17 cellular contexts compared by ENCODE assay signal in genomic region chr11:19352736-19353110, GRCh38.
DNase-seq lines count a peak whose midpoint lies in the region; ATAC-seq and TF ChIP-seq lines count a peak whose summit lies in the region.
"Had no signal": no experiment of that assay in that cellular context is flagged by ENCODE, and none has a peak within 500 bp of the region (broad histone marks: within the 10 kb centered on the region; RNA-seq: fewer than 3 reads in every experiment).

No MANE protein-coding gene starts in this region.

- H3K9ac ChIP-seq in adipocyte (ENCODE audit: low read length) = no peak overlapping the region

- no peaks in the 10 kb centered on the region for H3F3A ChIP-seq in GM23338 (replicated peaks; ENCODE audit: low read depth)

- H3K4me1 Mint-ChIP-seq in GM23338 = no peaks in the 10 kb centered on the region; the same call in 2 of the 3 replicates
- H3K4me1 Mint-ChIP-seq: B cell; CD4-positive, CD25-positive, alpha-beta regulatory T cell had no signal

- H3K27me3 ChIP-seq in GM23338 (ENCODE audit: insufficient read depth) (peaks cover 13% of the 10 kb centered on the region), adipocyte (replicated peaks; ENCODE audit: control insufficient read depth, insufficient read depth, low read length) (no peaks in the 10 kb centered on the region), spleen (replicated peaks in 1 of 7) (peaks cover 0 to 82% (median 18%) of the 10 kb centered on the region in 7 donors)

- TF ChIP-seq CTCF in GM23338 (conservative IDR thresholded peaks at IDR 0.05; ENCODE audit: low read depth in 2 of 2) (no peak), spleen (IDR thresholded peaks at IDR 0.05 in 8 of 11, conservative IDR thresholded peaks at IDR 0.05 in 3 of 11) (no peak)

- no peaks in the 10 kb centered on the region for H4K20me1 ChIP-seq in GM23338 (replicated peaks; ENCODE audit: insufficient read depth)

- H3K9me3 ChIP-seq in adipocyte (ENCODE audit: control insufficient read depth, low read length) (no peaks in the 10 kb centered on the region), spleen (no peaks in the 10 kb centered on the region)

- 73 to 83% (median 77%) methylated on average over 9 of the region's 9 CpGs for WGBS in spleen, 5 donors

- H3K4me2 ChIP-seq in GM23338 = no peak overlapping the region

- H3K4me3 Mint-ChIP-seq in GM23338 = no peak overlapping the region
- H3K4me3 Mint-ChIP-seq: B cell; CD4-positive, CD25-positive, alpha-beta regulatory T cell; H9 had no signal

- H3K36me3 ChIP-seq in GM23338 (ENCODE audit: insufficient read depth) = no peaks in the 10 kb centered on the region
- H3K36me3 ChIP-seq in adipocyte (ENCODE audit: control insufficient read depth, insufficient read depth, low read length, severe bottlenecking) = peaks cover 17% of the 10 kb centered on the region
- H3K36me3 ChIP-seq in spleen = no peaks in the 10 kb centered on the region

- peaks cover 11% of the 10 kb centered on the region for H3K27me3 Mint-ChIP-seq in GM23338 (ENCODE audit: insufficient read depth, low read depth, poor library complexity)

- no peak for TF ChIP-seq POLR2A in spleen (IDR thresholded peaks at IDR 0.05)

- no peaks in the 10 kb centered on the region for H3K79me2 ChIP-seq in GM23338 (replicated peaks; ENCODE audit: insufficient read depth)

- H3K4me3 ChIP-seq in GM23338 = no peak overlapping the region
- peak overlapping the region; percentile 66 for H3K4me3 ChIP-seq in adipocyte (ENCODE audit: low read length)
- no peak overlapping the region for H3K4me3 ChIP-seq in spleen

- peaks cover under 1% of the 10 kb centered on the region for H3K4me1 ChIP-seq in GM23338 (ENCODE audit: insufficient read depth)
- peaks cover 73% of the 10 kb centered on the region for H3K4me1 ChIP-seq in adipocyte (ENCODE audit: control insufficient read depth, insufficient read depth, low read length)
- H3K4me1 ChIP-seq in spleen = no peaks in the 10 kb centered on the region

- intact Hi-C loops in spleen (cut with DNase I; ENCODE audit: low total_unique reads) = no loop called here

- no peaks in the 10 kb centered on the region for H3K9me2 ChIP-seq in GM23338 (ENCODE audit: insufficient read depth)

- H3K27ac ChIP-seq in GM23338 (ENCODE audit: low read depth) = no peak overlapping the region
- H3K27ac ChIP-seq in spleen = no peak overlapping the region
- H3K27ac ChIP-seq: 22Rv1 had no signal

- no peaks in the 10 kb centered on the region for H3K9me3 Mint-ChIP-seq in GM23338
- H3K9me3 Mint-ChIP-seq: H9 had no signal

- DNase-seq in NCI-H1417 (lab: John Stamatoyannopoulos, UW) (peak in 2 of 3 experiments; percentile 11 to 42), NCI-H1417 treated with DMSO at 0.1 percent for 48 hours (lab: John Stamatoyannopoulos, UW) (no peak), GM23338 (ENCODE audit: low spot score) (no peak), adipocyte (ENCODE audit: low read depth) (no peak), medulla oblongata (ENCODE audit: extremely low spot score) (peak; percentile 17), spleen (no peak)
- DNase-seq: CD4-positive, CD25-positive, alpha-beta regulatory T cell; DMS53; H9; NCI-H2029 treated with DMSO at 0.1 percent for 48 hours; NCI-H510A; SHP77 had no signal

- no peak; the same call in 2 of the 3 replicates for ATAC-seq in GM23338
- ATAC-seq in GM21619 (IDR thresholded peaks at IDR 0.05; ENCODE audit: unreplicated experiment) = no peak
- ATAC-seq in HG03045 (IDR thresholded peaks at IDR 0.05; ENCODE audit: unreplicated experiment) = no peak
- ATAC-seq: SK-N-SH treated with all-trans-retinoic acid at 6 μM for 48 hours had no signal

- no peak overlapping the region for H3K27ac Mint-ChIP-seq in GM23338
- H3K27ac Mint-ChIP-seq: B cell; CD4-positive, CD25-positive, alpha-beta regulatory T cell; H9 had no signal

- no peaks in the 10 kb centered on the region for H3K36me3 Mint-ChIP-seq in GM23338 (ENCODE audit: low read depth)
- H3K36me3 Mint-ChIP-seq: CD4-positive, CD25-positive, alpha-beta regulatory T cell had no signal

- peak overlapping the region; percentile 52; the same call in 1 of the 2 replicates for H2AFZ ChIP-seq in GM23338

TF ChIP-seq in GM23338, 12 proteins besides CTCF, POLR2A, EP300 and RAD21 (continues in another document):
- TF ChIP-seq ZNF114 (CRISPR knock-in tag; IDR thresholded peaks at IDR 0.05) (no peak), POLR2AphosphoS5 (IDR thresholded peaks at IDR 0.05; ENCODE audit: low read depth) (no peak), JUNB (IDR thresholded peaks at IDR 0.05; ENCODE audit: unreplicated experiment) (no peak), EZH2 (IDR thresholded peaks at IDR 0.05; ENCODE audit: low read depth, unreplicated experiment) (no peak), NANOG (IDR thresholded peaks at IDR 0.05; ENCODE audit: borderline replicate concordance) (no peak), REST (IDR thresholded peaks at IDR 0.05; ENCODE audit: unreplicated experiment) (no peak), STAT1 (IDR thresholded peaks at IDR 0.05; ENCODE audit: unreplicated experiment) (no peak), EZH2phosphoT487 (IDR thresholded peaks at IDR 0.05; ENCODE audit: unreplicated experiment) (no peak), ETS1 (IDR thresholded peaks at IDR 0.05) (no peak), CREB1 (CRISPR knock-in tag; IDR thresholded peaks at IDR 0.05; ENCODE audit: low read depth) (no peak)

Comparison
In these comparisons a context has a peak if more than half of its experiments do, and no peak if none do; other contexts are left out.
1. DNase-seq: peak in NCI-H1417 (2 of 3) and medulla oblongata (single experiment); none in NCI-H1417 treated with DMSO at 0.1 percent for 48 hours (single experiment), GM23338 (single experiment), adipocyte (single experiment) and spleen (single experiment).